Comparison of ENCODE assay signal across 12 cellular contexts in the genomic region with DNA sequence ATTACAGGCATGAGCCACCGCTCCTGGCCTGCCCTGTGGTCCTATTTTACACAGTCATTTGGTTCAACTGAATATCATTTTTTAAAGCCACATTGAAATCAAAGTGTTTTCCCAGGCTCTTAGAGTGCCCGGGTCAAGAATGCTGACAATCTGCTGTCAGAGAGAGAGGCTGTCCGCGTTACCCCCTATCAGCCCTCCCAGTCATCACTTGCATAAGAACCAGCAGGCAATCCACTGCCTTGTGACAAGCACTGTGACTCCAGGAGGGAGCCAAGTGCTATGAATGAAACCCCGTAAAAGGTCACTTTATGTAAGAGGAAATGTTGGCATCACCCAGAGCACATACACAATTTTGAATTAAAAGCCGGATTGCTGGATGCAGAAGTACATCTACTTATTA. TPM values are rescaled to one million over a fixed set of nuclear protein-coding genes. Genes with fewer than 3 reads are reported as not detected.
DNase-seq lines count a peak whose midpoint lies in the region; ATAC-seq and TF ChIP-seq lines count a peak whose summit lies in the region.
"Had no signal": no experiment of that assay in that cellular context is flagged by ENCODE, and none has a peak within 500 bp of the region (broad histone marks: within the 10 kb centered on the region; RNA-seq: fewer than 3 reads in every experiment).

No MANE protein-coding gene starts in this region.

- no peak overlapping the region for H3K4me2 ChIP-seq in H9 (ENCODE audit: insufficient read depth, insufficient read length, low read length)

- no peaks in the 10 kb centered on the region for H3K79me1 ChIP-seq in H9 (ENCODE audit: insufficient read depth, low read depth, low read length, poor library complexity, severe bottlenecking)

- H3K4me3 ChIP-seq in body of pancreas: no peak overlapping the region
- H3K4me3 ChIP-seq: suprapubic skin had no signal

- H3K27ac ChIP-seq in H9 (ENCODE audit: insufficient read length, low read depth, low read length) (no peak overlapping the region), RWPE1 (peak overlapping the region; percentile 45), body of pancreas (no peak overlapping the region)
- H3K27ac ChIP-seq: suprapubic skin had no signal

- peak overlapping the region; percentile 0 to 88 (median 55); a peak in 5 of 7 replicates for H3K27ac Mint-ChIP-seq in H9

- no peak overlapping the region for H3T11ph ChIP-seq in H9 (ENCODE audit: low read length)

- no peak overlapping the region for H4K8ac ChIP-seq in H9 (replicated peaks; ENCODE audit: insufficient read length, low read depth, low read length)

- no peak overlapping the region for H4K91ac ChIP-seq in H9 (ENCODE audit: insufficient read length, low read depth, low read length)

- no peak overlapping the region for H2BK15ac ChIP-seq in H9 (ENCODE audit: low read depth, low read length)

- no peaks in the 10 kb centered on the region for H3K79me2 ChIP-seq in H9 (ENCODE audit: insufficient read depth, low read length)

- H3K4ac ChIP-seq in H9 (ENCODE audit: low read depth, low read length): no peak overlapping the region

- H2BK120ac ChIP-seq in H9 (ENCODE audit: low read depth, low read length, poor library complexity, severe bottlenecking): no peak overlapping the region

- no peak overlapping the region for H2AFZ ChIP-seq in H9 (ENCODE audit: low read length)

- DNase-seq in H9: peak; percentile 78
- no peak for DNase-seq in RWPE1 (ENCODE audit: low spot score)
- DNase-seq in foreskin melanocyte: peak; percentile 83
- peak; percentile 88 for DNase-seq in renal cortical epithelial cell (ENCODE audit: low read depth)
- DNase-seq in body of pancreas: no peak
- DNase-seq in NAMALWA (ENCODE audit: low spot score): no peak
- DNase-seq: activated CD8-positive, alpha-beta memory T cell treated with anti-CD3 and anti-CD28 coated beads, Interleukin-2, amount 50 U/mL, for 48 hours; caudate nucleus; KBM-7; NCI-H446 treated with DMSO at 0.1 percent for 48 hours had no signal

- H3K23me2 ChIP-seq in H9 (ENCODE audit: insufficient read length, low read depth, low read length, poor library complexity, severe bottlenecking): no peaks in the 10 kb centered on the region

- CTCF ChIA-PET in RWPE1 (lab: Yijun Ruan, JAX): interaction anchor here (0.6 kb wide), 1 partner anchor 106 kb away, joined by 5 read pairs; no protein-coding TSS in a partner anchor

- H3K27me3 Mint-ChIP-seq in H9 (ENCODE audit: low read depth): no peaks in the 10 kb centered on the region

- H2BK5ac ChIP-seq in H9 (ENCODE audit: insufficient read length, low read length): no peak overlapping the region

- H3K23ac ChIP-seq in H9 (ENCODE audit: insufficient read length, low read depth, low read length): no peak overlapping the region

- H3K56ac ChIP-seq in H9 (ENCODE audit: insufficient read length, low read depth, low read length): no peak overlapping the region

- H2BK20ac ChIP-seq in H9 (ENCODE audit: low read depth, low read length, poor library complexity, severe bottlenecking): no peak overlapping the region

- no peaks in the 10 kb centered on the region for H4K20me1 ChIP-seq in H9 (ENCODE audit: control insufficient read depth, insufficient read depth, insufficient read length)

- H3K4me1 ChIP-seq in H9 (ENCODE audit: insufficient read depth, low read length) (peaks cover 4% of the 10 kb centered on the region; the same call in 1 of the 2 replicates), body of pancreas (peaks cover 7% of the 10 kb centered on the region)
- H3K4me1 ChIP-seq: suprapubic skin had no signal

- TF ChIP-seq CTCF in H9 (conservative IDR thresholded peaks at IDR 0.05) (no peak), RWPE1 (conservative IDR thresholded peaks at IDR 0.05; ENCODE audit: low read depth) (no peak), body of pancreas (IDR thresholded peaks at IDR 0.05) (no peak)

- no peak for TF ChIP-seq POLR2A in body of pancreas (IDR thresholded peaks at IDR 0.05)

- POLR2A ChIA-PET in RWPE1 (lab: Yijun Ruan, JAX; ENCODE audit: low non-redundant PET): no interaction called here

- no peak overlapping the region for H4K5ac ChIP-seq in H9 (ENCODE audit: insufficient read length, low read depth, low read length)

- no peak overlapping the region for H3K18ac ChIP-seq in H9 (ENCODE audit: insufficient read length, low read depth, low read length)

- ATAC-seq in body of pancreas (no peak), HG03175 (IDR thresholded peaks at IDR 0.05; ENCODE audit: unreplicated experiment) (no peak)

- H3K4me3 Mint-ChIP-seq in H9: peak overlapping the region in 1 of 2 experiments; percentile 39; a peak in 1 of 5 replicates

- no peaks in the 10 kb centered on the region for H3K9me3 ChIP-seq in H9 (ENCODE audit: control insufficient read depth, low read depth, low read length)
- H3K9me3 ChIP-seq in body of pancreas: no peaks in the 10 kb centered on the region
- H3K9me3 ChIP-seq: suprapubic skin had no signal

- no CpG with 5 or more reads among the region's 6 CpGs for WGBS in H9 (ENCODE audit: extremely low coverage, insufficient read length, low lambda C conversion rate)
- 71 to 76% methylated on average over 6 of the region's 6 CpGs for WGBS in body of pancreas, 2 donors

- intact Hi-C loops in body of pancreas (cut with DNase I): no loop called here

- no peaks in the 10 kb centered on the region for H3K36me3 ChIP-seq in body of pancreas (replicated peaks in 1 of 2; ENCODE audit: insufficient read depth in 1 of 2, low read depth in 2 of 2)
- H3K36me3 ChIP-seq: suprapubic skin had no signal

- H3K4me1 Mint-ChIP-seq in H9: peaks cover 40 to 47% of the 10 kb centered on the region in 2 experiments

- no peaks in the 10 kb centered on the region for H3K36me3 Mint-ChIP-seq in H9 (ENCODE audit: insufficient read depth in 1 of 3, low read depth in 3 of 3)

- H2BK12ac ChIP-seq in H9 (ENCODE audit: insufficient read length, low read depth, low read length): peak overlapping the region; percentile 70

- H3K9me3 Mint-ChIP-seq in H9: no peaks in the 10 kb centered on the region

- no peaks in the 10 kb centered on the region for H3K27me3 ChIP-seq in H9 (ENCODE audit: insufficient read depth, low read length)
- no peaks in the 10 kb centered on the region for H3K27me3 ChIP-seq in body of pancreas
- H3K27me3 ChIP-seq: suprapubic skin had no signal

- no peak overlapping the region for H3K9ac ChIP-seq in H9 (ENCODE audit: extremely low read depth, insufficient read length, low read length)

- no peak overlapping the region for H3K14ac ChIP-seq in H9 (ENCODE audit: insufficient read depth, low read length)

- H2AK5ac ChIP-seq in H9 (ENCODE audit: insufficient read length, low read length): no peak overlapping the region

RNA-seq across cellular contexts. Expression of a gene that starts 13.5 kb away (rescaled TPM):
- total RNA-seq in H9 (2021): 106 TPM in 2 replicates
- 38.2 and 68.7 TPM in 2 replicates for total RNA-seq in renal cortical epithelial cell
- 10 to 100 TPM; 11.9 to 22.4 TPM for total RNA-seq in body of pancreas

Comparison
In these comparisons a context has a peak if more than half of its experiments do, and no peak if none do; other contexts are left out.
1. DNase-seq: peak in H9 (single experiment), foreskin melanocyte (single experiment) and renal cortical epithelial cell (single experiment); none in RWPE1 (single experiment), body of pancreas (0 of 4) and NAMALWA (single experiment).